Comparison of ENCODE assay signal across 27 cellular contexts in genomic region chr3:133388696-133389095, GRCh38. TPM values are rescaled to one million over a fixed set of nuclear protein-coding genes. Genes with fewer than 3 reads are reported as not detected.
A peak's percentile ranks its signal among the peaks of the same experiment; 100 is the strongest.
DNase-seq lines count a peak whose midpoint lies in the region; ATAC-seq, FAIRE-seq and TF ChIP-seq lines count a peak whose summit lies in the region.
"Had no signal": no experiment of that assay in that cellular context is flagged by ENCODE, and none has a peak within 500 bp of the region (broad histone marks: within the 10 kb centered on the region; RNA-seq: fewer than 3 reads in every experiment).

No MANE protein-coding gene starts in this region.

- peaks cover 8 to 23% of the 10 kb centered on the region in 2 donors for H3K27me3 Mint-ChIP-seq in stimulated activated naive B cell treated with anti-CD40 and anti-IgM and Interleukin-4, amounts not matched to agents 10 μg/mL and 1 μg/mL and 100 μg/mL, for 72 hours
- H3K27me3 Mint-ChIP-seq: CD4-positive, alpha-beta T cell had no signal

- no peak for ATAC-seq in SK-N-SH treated with all-trans-retinoic acid at 6 μM for 48 hours
- no peak for ATAC-seq in stimulated activated naive B cell treated with anti-CD40 and anti-IgM and Interleukin-4, amounts not matched to agents 10 μg/mL and 1 μg/mL and 100 μg/mL, for 72 hours (replicated peaks)
- ATAC-seq: GM12878 had no signal

- H3K9me3 ChIP-seq in SK-N-SH: no peaks in the 10 kb centered on the region
- H3K9me3 ChIP-seq in BLaER1 treated with 17β-estradiol and CSF1 and Interleukin-3, amounts not matched to agents 10 nM and 100 nM (replicated peaks in 1 of 11): peaks cover under 1 to 6% (median 2%) of the 10 kb centered on the region in 11 experiments; a peak in 19 of 22 replicates
- H3K9me3 ChIP-seq: HAP-1 had no signal

- DNase-seq in SK-N-SH (peak; percentile 53), islet precursor cell (peak; percentile 37), AG20443 (ENCODE audit: low spot score) (no peak), frontal cortex (ENCODE audit: low spot score in 2 of 2) (no peak), kidney tubule cell (ENCODE audit: low spot score) (no peak)
- DNase-seq in stimulated activated naive B cell treated with anti-CD40 and anti-IgM and Interleukin-4, amounts not matched to agents 10 μg/mL and 1 μg/mL and 100 μg/mL, for 72 hours: no peak
- DNase-seq: AML-193; CD4-positive, alpha-beta T cell; CD8-positive, alpha-beta memory T cell; DMS 273 treated with DMSO at 0.1 percent for 48 hours; DMS79; EL; GDM1; GOT3; HFFc6 had no signal

- no peaks in the 10 kb centered on the region for H4K20me1 ChIP-seq in SK-N-SH (ENCODE audit: insufficient read depth)
- H4K20me1 ChIP-seq in BLaER1 treated with 17β-estradiol and CSF1 and Interleukin-3, amounts not matched to agents 10 nM and 100 nM: no peaks in the 10 kb centered on the region

- no peak for TF ChIP-seq CTCF in SK-N-SH (IDR thresholded peaks at IDR 0.05)

- H3K4me2 ChIP-seq in SK-N-SH: no peak overlapping the region
- peak overlapping the region in 8 of 11 experiments; percentile 8 to 52 (median 32); a peak in 12 of 22 replicates for H3K4me2 ChIP-seq in BLaER1 treated with 17β-estradiol and CSF1 and Interleukin-3, amounts not matched to agents 10 nM and 100 nM

- H3K4me1 Mint-ChIP-seq in stimulated activated naive B cell treated with anti-CD40 and anti-IgM and Interleukin-4, amounts not matched to agents 10 μg/mL and 1 μg/mL and 100 μg/mL, for 72 hours: peaks cover 6 to 7% of the 10 kb centered on the region in 2 donors

- H3K36me3 ChIP-seq in SK-N-SH (replicated peaks in 1 of 2; ENCODE audit: control insufficient read depth in 1 of 2, insufficient read depth in 2 of 2, low read length in 1 of 2): peaks cover 0 to 2% of the 10 kb centered on the region in 2 experiments
- no peaks in the 10 kb centered on the region for H3K36me3 ChIP-seq in BLaER1 treated with 17β-estradiol and CSF1 and Interleukin-3, amounts not matched to agents 10 nM and 100 nM
- H3K36me3 ChIP-seq: HAP-1 had no signal

- H3K36me3 Mint-ChIP-seq in stimulated activated naive B cell treated with anti-CD40 and anti-IgM and Interleukin-4, amounts not matched to agents 10 μg/mL and 1 μg/mL and 100 μg/mL, for 72 hours: no peaks in the 10 kb centered on the region
- H3K36me3 Mint-ChIP-seq: CD14-positive monocyte; CD8-positive, alpha-beta memory T cell had no signal

- H3K27ac Mint-ChIP-seq in stimulated activated naive B cell treated with anti-CD40 and anti-IgM and Interleukin-4, amounts not matched to agents 10 μg/mL and 1 μg/mL and 100 μg/mL, for 72 hours: peak overlapping the region; percentile 39
- H3K27ac Mint-ChIP-seq: CD4-positive, alpha-beta T cell; HFFc6 had no signal

- no peaks in the 10 kb centered on the region for H3K9me2 ChIP-seq in SK-N-SH

- no peaks in the 10 kb centered on the region for H3K27me3 ChIP-seq in SK-N-SH (ENCODE audit: insufficient read depth)
- no peaks in the 10 kb centered on the region for H3K27me3 ChIP-seq in BLaER1 treated with 17β-estradiol and CSF1 and Interleukin-3, amounts not matched to agents 10 nM and 100 nM

- no peak overlapping the region for H2AFZ ChIP-seq in SK-N-SH (ENCODE audit: low read depth)

- no peak for TF ChIP-seq EP300 in SK-N-SH (IDR thresholded peaks at IDR 0.05; ENCODE audit: borderline replicate concordance in 1 of 2, low read depth in 1 of 2, low read length in 1 of 2)

- H3F3A ChIP-seq in SK-N-SH (replicated peaks; ENCODE audit: insufficient read depth): no peaks in the 10 kb centered on the region

- peaks cover 0 to 3% of the 10 kb centered on the region in 2 donors for H3K9me3 Mint-ChIP-seq in stimulated activated naive B cell treated with anti-CD40 and anti-IgM and Interleukin-4, amounts not matched to agents 10 μg/mL and 1 μg/mL and 100 μg/mL, for 72 hours
- H3K9me3 Mint-ChIP-seq: CD14-positive monocyte; CD4-positive, alpha-beta T cell; CD8-positive, alpha-beta memory T cell; HFFc6 had no signal

- H3K27ac ChIP-seq in SK-N-SH (ENCODE audit: low read depth in 2 of 2, low read length in 1 of 2): no peak overlapping the region; a peak in 1 of 4 replicates
- H3K27ac ChIP-seq in BLaER1 treated with 17β-estradiol and CSF1 and Interleukin-3, amounts not matched to agents 10 nM and 100 nM: no peak overlapping the region
- H3K27ac ChIP-seq: 22Rv1 had no signal

- H3K9ac ChIP-seq in SK-N-SH: no peak overlapping the region
- no peak overlapping the region for H3K9ac ChIP-seq in BLaER1 treated with 17β-estradiol and CSF1 and Interleukin-3, amounts not matched to agents 10 nM and 100 nM

- no peak for FAIRE-seq in frontal cortex (lab: Jason Lieb, UNC)
- FAIRE-seq: A204.1, D721Med, GM12878, GM19239, H54 had no signal

- no peak overlapping the region for H3K4me3 Mint-ChIP-seq in stimulated activated naive B cell treated with anti-CD40 and anti-IgM and Interleukin-4, amounts not matched to agents 10 μg/mL and 1 μg/mL and 100 μg/mL, for 72 hours
- H3K4me3 Mint-ChIP-seq: CD14-positive monocyte; CD4-positive, alpha-beta T cell; CD8-positive, alpha-beta memory T cell; HFFc6 had no signal

- no peak for TF ChIP-seq RAD21 in SK-N-SH (IDR thresholded peaks at IDR 0.05; ENCODE audit: low read length)

- CTCF ChIA-PET in SK-N-SH (lab: Yijun Ruan, JAX): interaction anchor here (1.1 to 13.1 kb wide), 11 partner anchors 11 to 920 kb away, joined by 3 to 84 read pairs (median 7); no protein-coding TSS in a partner anchor

- H3K79me2 ChIP-seq in SK-N-SH (ENCODE audit: insufficient read depth): no peaks in the 10 kb centered on the region

- POLR2A ChIA-PET in SK-N-SH (lab: Yijun Ruan, JAX): no interaction called here

- H3K4me3 ChIP-seq in SK-N-SH (ENCODE audit: low read depth in 2 of 2, low read length in 1 of 2): no peak overlapping the region
- H3K4me3 ChIP-seq in BLaER1 treated with 17β-estradiol and CSF1 and Interleukin-3, amounts not matched to agents 10 nM and 100 nM: no peak overlapping the region
- H3K4me3 ChIP-seq: GM12878, HAP-1 had no signal

- WGBS in SK-N-SH (ENCODE audit: low lambda C conversion rate): 53% methylated on average over 2 of the region's 3 CpGs

- peaks cover 0 to 30% of the 10 kb centered on the region in 2 experiments; a peak in 2 of 4 replicates for H3K4me1 ChIP-seq in SK-N-SH (ENCODE audit: control insufficient read depth in 1 of 2, insufficient read depth in 2 of 2, low read depth in 1 of 2, low read length in 1 of 2)
- peaks cover 0 to 21% (median 16%) of the 10 kb centered on the region in 10 experiments; a peak in 12 of 20 replicates for H3K4me1 ChIP-seq in BLaER1 treated with 17β-estradiol and CSF1 and Interleukin-3, amounts not matched to agents 10 nM and 100 nM
- H3K4me1 ChIP-seq: HAP-1 had no signal

TF ChIP-seq in SK-N-SH, 30 proteins besides CTCF, POLR2A, EP300 and RAD21 (continues in another document):
- TF ChIP-seq MEF2A (IDR thresholded peaks at IDR 0.05; ENCODE audit: borderline replicate concordance, low read depth) (no peak), YY1 (IDR thresholded peaks at IDR 0.05; ENCODE audit: low read depth) (no peak), FOSL2 (IDR thresholded peaks at IDR 0.05; ENCODE audit: borderline replicate concordance, low read depth) (no peak), RFX5 (IDR thresholded peaks at IDR 0.05; ENCODE audit: low read length) (no peak), USF2 (IDR thresholded peaks at IDR 0.05; ENCODE audit: borderline replicate concordance, low read depth, low read length) (no peak), IRF3 (IDR thresholded peaks at IDR 0.05; ENCODE audit: low read depth, low read length) (no peak)

TF ChIP-seq in SK-N-SH treated with all-trans-retinoic acid at 6 μM for 48 hours, 23 proteins besides CTCF, POLR2A, EP300 and RAD21 (continues in another document):
- no peak for TF ChIP-seq PATZ1 (CRISPR knock-in tag; IDR thresholded peaks at IDR 0.05; ENCODE audit: borderline replicate concordance)
- no peak for TF ChIP-seq OSR1 (CRISPR knock-in tag; IDR thresholded peaks at IDR 0.05)
- no peak for TF ChIP-seq GLIS3 (CRISPR knock-in tag; IDR thresholded peaks at IDR 0.05)
- TF ChIP-seq CSRNP3 (CRISPR knock-in tag; IDR thresholded peaks at IDR 0.05): no peak

RNA-seq across cellular contexts. Expression of gene BFSP2, which starts 11.2 kb away (rescaled TPM):
- not detected in 2 replicates for polyA plus RNA-seq in SK-N-SH (2012; rRNA removed)
- not detected in 2 replicates for polyA plus RNA-seq in SK-N-SH (2012; cell fraction: cytosol; rRNA removed)
- polyA plus RNA-seq in SK-N-SH (2012; cell fraction: nucleus; rRNA removed): not detected in 2 replicates
- not detected for total RNA-seq in frontal cortex
- total RNA-seq: CD4-positive, alpha-beta T cell; CD8-positive, alpha-beta memory T cell; HFFc6 had no signal
- polyA plus RNA-seq: AG04450, BJ, CD14-positive monocyte had no signal

Comparison
In these comparisons a context has a peak if more than half of its experiments do, and no peak if none do; other contexts are left out.
1. DNase-seq: peak in SK-N-SH (single experiment) and islet precursor cell (single experiment); none in stimulated activated naive B cell treated with anti-CD40 and anti-IgM and Interleukin-4, amounts not matched to agents 10 μg/mL and 1 μg/mL and 100 μg/mL, for 72 hours (single experiment), AG20443 (single experiment), frontal cortex (0 of 2) and kidney tubule cell (single experiment).